In genomic region chrX:43958529-43958928, GRCh38 we compare ENCODE assay signal across 8 cellular contexts. TPM values are rescaled to one million over a fixed set of nuclear protein-coding genes. Genes with fewer than 3 reads are reported as not detected.
DNase-seq lines count a peak whose midpoint lies in the region; ATAC-seq, FAIRE-seq and TF ChIP-seq lines count a peak whose summit lies in the region.

No MANE protein-coding gene starts in this region.

- H3K4me3 ChIP-seq in A673 (ENCODE audit: low read depth, low read length, poor library complexity, severe bottlenecking), result no peak overlapping the region
- H3K4me3 ChIP-seq in GM06990 (replicated peaks; ENCODE audit: low read depth, low read length), result no peak overlapping the region

- intact Hi-C loops in A673 (cut with micrococcal nuclease; ENCODE audit: unreplicated experiment), result loop anchor here (1.0 to 10.0 kb wide), 3 partner anchors 286 to 582 kb away; no protein-coding TSS in a partner anchor

- H3K27ac ChIP-seq in A673 (ENCODE audit: low read depth, low read length, poor library complexity, severe bottlenecking), result no peak overlapping the region

- H3K9me3 ChIP-seq in A673 (ENCODE audit: low read depth, low read length, poor library complexity, severe bottlenecking), result peaks cover 4% of the 10 kb centered on the region

- no peak for TF ChIP-seq POLR2A in GM12892 (IDR thresholded peaks at IDR 0.05; ENCODE audit: low read depth, low read length)

- BruUV-seq in A673 (replicated peaks; lab: Mats Ljungman, UMichigan), result no TSS peak

- H3K36me3 ChIP-seq in A673 (ENCODE audit: insufficient read depth, low read length, poor library complexity, severe bottlenecking) (no peaks in the 10 kb centered on the region), GM06990 (ENCODE audit: control insufficient read depth, insufficient read depth, low read length) (no peaks in the 10 kb centered on the region)

- H3K36me3 Mint-ChIP-seq in activated CD4-positive, alpha-beta memory T cell treated with anti-CD3 and anti-CD28 coated beads, Interleukin-2, amount 10 ng/mL, durations not matched to agents 7 days and 5 days (ENCODE audit: low read depth), result no peaks in the 10 kb centered on the region
- H3K36me3 Mint-ChIP-seq in progenitor cell of endocrine pancreas (ENCODE audit: insufficient read depth), result no peaks in the 10 kb centered on the region

- H3K27me3 ChIP-seq in A673 (replicated peaks; ENCODE audit: insufficient read depth, low read depth, low read length, poor library complexity) (no peaks in the 10 kb centered on the region), GM06990 (replicated peaks; ENCODE audit: control insufficient read depth, insufficient read depth, low read length) (0 out of 2 replicates have a peak, but pooled peaks cover 2% of the 10 kb centered on the region)

- CTCF ChIA-PET in A673 (lab: Charles Lee), result interaction anchor here (0.6 to 1.2 kb wide), 11 partner anchors 9 to 853 kb away, joined by 3 to 23 read pairs (median 3); no protein-coding TSS in a partner anchor
- CTCF ChIA-PET in activated CD4-positive, alpha-beta memory T cell treated with anti-CD3 and anti-CD28 coated beads, Interleukin-2, amount 10 ng/mL, durations not matched to agents 7 days and 5 days (lab: Charles Lee), result interaction anchor here (0.7 to 3.3 kb wide), 7 partner anchors 40 to 584 kb away, joined by 3 to 29 read pairs (median 3); partner anchors contain the start of gene FUNDC1

- peak; percentile 89 for ATAC-seq in HG03159 (IDR thresholded peaks at IDR 0.05; ENCODE audit: unreplicated experiment)

- H3K4me3 Mint-ChIP-seq in activated CD4-positive, alpha-beta memory T cell treated with anti-CD3 and anti-CD28 coated beads, Interleukin-2, amount 10 ng/mL, durations not matched to agents 7 days and 5 days, result no peak overlapping the region
- no peak overlapping the region for H3K4me3 Mint-ChIP-seq in progenitor cell of endocrine pancreas (ENCODE audit: low read depth)

- H3K4me1 ChIP-seq in A673 (ENCODE audit: insufficient read depth, low read length, poor library complexity, severe bottlenecking), result no peaks in the 10 kb centered on the region

- peaks cover 2% of the 10 kb centered on the region for H3K9me3 Mint-ChIP-seq in activated CD4-positive, alpha-beta memory T cell treated with anti-CD3 and anti-CD28 coated beads, Interleukin-2, amount 10 ng/mL, durations not matched to agents 7 days and 5 days
- H3K9me3 Mint-ChIP-seq in progenitor cell of endocrine pancreas (ENCODE audit: low read depth), result peaks cover 17% of the 10 kb centered on the region

- peaks cover 3% of the 10 kb centered on the region for H3K4me1 Mint-ChIP-seq in activated CD4-positive, alpha-beta memory T cell treated with anti-CD3 and anti-CD28 coated beads, Interleukin-2, amount 10 ng/mL, durations not matched to agents 7 days and 5 days
- H3K4me1 Mint-ChIP-seq in progenitor cell of endocrine pancreas (ENCODE audit: low read depth), result peaks cover 3% of the 10 kb centered on the region

- H3K27me3 Mint-ChIP-seq in activated CD4-positive, alpha-beta memory T cell treated with anti-CD3 and anti-CD28 coated beads, Interleukin-2, amount 10 ng/mL, durations not matched to agents 7 days and 5 days, result no peaks in the 10 kb centered on the region
- peaks cover 5% of the 10 kb centered on the region for H3K27me3 Mint-ChIP-seq in progenitor cell of endocrine pancreas

- TF ChIP-seq CTCF in A673 (conservative IDR thresholded peaks at IDR 0.05; ENCODE audit: low read depth, low read length) (peak; percentile 82), GM06990 (IDR thresholded peaks at IDR 0.05; ENCODE audit: insufficient read depth, low read length, poor library complexity, severe bottlenecking) (peak; percentile 64), progenitor cell of endocrine pancreas (IDR thresholded peaks at IDR 0.05; ENCODE audit: unreplicated experiment) (peak; percentile 72)

- no peak overlapping the region for H3K27ac Mint-ChIP-seq in activated CD4-positive, alpha-beta memory T cell treated with anti-CD3 and anti-CD28 coated beads, Interleukin-2, amount 10 ng/mL, durations not matched to agents 7 days and 5 days
- H3K27ac Mint-ChIP-seq in progenitor cell of endocrine pancreas, result no peak overlapping the region

- DNase-seq in A673 (ENCODE audit: low spot score), result peak; percentile 92
- DNase-seq in GM06990 (ENCODE audit: extremely low read depth, insufficient read length), result peak; percentile 15
- DNase-seq in NCI-H345 treated with DMSO at 0.1 percent for 48 hours (lab: John Stamatoyannopoulos, UW; ENCODE audit: unreplicated experiment), result peak; percentile 67
- peak; percentile 17 for DNase-seq in activated CD4-positive, alpha-beta memory T cell treated with anti-CD3 and anti-CD28 coated beads, Interleukin-2, amount 10 ng/mL, durations not matched to agents 7 days and 5 days
- DNase-seq in globus pallidus (ENCODE audit: low spot score), result peak; percentile 86
- no peak for DNase-seq in progenitor cell of endocrine pancreas (ENCODE audit: low spot score, unreplicated experiment)
- no peak for DNase-seq in GM12892 (ENCODE audit: insufficient read length)

- POLR2A ChIA-PET in A673 (lab: Charles Lee; ENCODE audit: low non-redundant PET), result no interaction called here
- POLR2A ChIA-PET in activated CD4-positive, alpha-beta memory T cell treated with anti-CD3 and anti-CD28 coated beads, Interleukin-2, amount 10 ng/mL, durations not matched to agents 7 days and 5 days (lab: Charles Lee), result interaction anchor here (0.7 to 1.2 kb wide), 2 partner anchors 67 to 286 kb away, joined by 3 read pairs; no protein-coding TSS in a partner anchor

- FAIRE-seq in GM12892 (lab: Jason Lieb, UNC), result no peak

RNA-seq across cellular contexts. Expression of gene NDP, which starts 14.7 kb away (rescaled TPM):
- not detected in 2 replicates for total RNA-seq in A673 (2021)
- not detected for total RNA-seq in activated CD4-positive, alpha-beta memory T cell treated with anti-CD3 and anti-CD28 coated beads, Interleukin-2, amount 10 ng/mL, durations not matched to agents 7 days and 5 days
- not detected in 2 replicates for total RNA-seq in progenitor cell of endocrine pancreas
- not detected for polyA plus RNA-seq in GM12892 (2012; ENCODE audit: missing spikeins)

Comparison
In these comparisons a context has a peak if more than half of its experiments do, and no peak if none do; other contexts are left out.
1. DNase-seq: peak in A673 (single experiment), GM06990 (single experiment), NCI-H345 treated with DMSO at 0.1 percent for 48 hours (single experiment), activated CD4-positive, alpha-beta memory T cell treated with anti-CD3 and anti-CD28 coated beads, Interleukin-2, amount 10 ng/mL, durations not matched to agents 7 days and 5 days (single experiment) and globus pallidus (single experiment); none in progenitor cell of endocrine pancreas (single experiment) and GM12892 (single experiment).
2. Peak in every context shown above with its lines, with median percentiles within 50 percentile points of each other: CTCF ChIP-seq.